Comparison of ENCODE assay signal across 16 cellular contexts in genomic region chr9:114099523-114100270, GRCh38. TPM values are rescaled to one million over a fixed set of nuclear protein-coding genes. Genes with fewer than 3 reads are reported as not detected.
DNase-seq lines count a peak whose midpoint lies in the region; ATAC-seq and TF ChIP-seq lines count a peak whose summit lies in the region.
"Had no signal": no experiment of that assay in that cellular context is flagged by ENCODE, and none has a peak within 500 bp of the region (broad histone marks: within the 10 kb centered on the region; RNA-seq: fewer than 3 reads in every experiment).

No MANE protein-coding gene starts in this region.

- ATAC-seq in HG03135 (IDR thresholded peaks at IDR 0.05; ENCODE audit: unreplicated experiment), result no peak

- no peak for TF ChIP-seq CTCF in thyroid gland (IDR thresholded peaks at IDR 0.05)

- H3K4me1 ChIP-seq in NT2/D1 (ENCODE audit: insufficient read depth, insufficient read length), result peaks cover 11% of the 10 kb centered on the region
- peaks cover 5% of the 10 kb centered on the region; the same call in 1 of the 2 replicates for H3K4me1 ChIP-seq in iPS-20b (ENCODE audit: insufficient read depth, low read length)
- peaks cover 9 to 19% of the 10 kb centered on the region in 2 donors for H3K4me1 ChIP-seq in thyroid gland
- H3K4me1 ChIP-seq: psoas muscle had no signal

- H3K27me3 ChIP-seq in NT2/D1 (ENCODE audit: insufficient read depth, insufficient read length) (peaks cover 17% of the 10 kb centered on the region), iPS-20b (ENCODE audit: insufficient read depth, low read length) (peaks cover 56% of the 10 kb centered on the region), thyroid gland (no peaks in the 10 kb centered on the region)

- 47 to 69% methylated on average over 4 of the region's 4 CpGs for WGBS in thyroid gland, 2 donors

- H3K27ac ChIP-seq in iPS-20b (ENCODE audit: low read length) (no peak overlapping the region), thyroid gland (peak overlapping the region; percentile 72 to 95 (median 88))
- H3K27ac ChIP-seq: PC-9, psoas muscle, thoracic aorta had no signal

- H3K4me3 ChIP-seq in NT2/D1 (ENCODE audit: insufficient read length, low read depth) (peak overlapping the region; percentile 64), iPS-20b (ENCODE audit: low read length) (peak overlapping the region; percentile 76; the same call in 1 of the 2 replicates), thyroid gland (replicated peaks in 1 of 3) (no peak overlapping the region)
- H3K4me3 ChIP-seq: PC-9, thoracic aorta had no signal

- no peak for TF ChIP-seq POLR2A in thyroid gland (IDR thresholded peaks at IDR 0.05)

- DNase-seq in DMS79 (lab: John Stamatoyannopoulos, UW) (peak; percentile 5), NT2/D1 (ENCODE audit: low read depth, low spot score) (no peak), thyroid gland (no peak), ecto neural progenitor cell (ENCODE audit: low spot score) (no peak), germinal center (ENCODE audit: low spot score) (no peak)
- DNase-seq: activated CD4-positive, CD25-positive, alpha-beta regulatory T cell; activated naive CD4-positive, alpha-beta T cell treated with anti-CD3 and anti-CD28 coated beads, Interleukin-2, amount 10 ng/mL, durations not matched to agents 7 days and 5 days; CD4-positive, alpha-beta memory T cell; foreskin fibroblast; NCI-H345; PC-9; psoas muscle; stimulated activated CD4-positive, alpha-beta T cell treated with anti-CD3 and anti-CD28 coated beads, Interleukin-1b, Interleukin-23, amount 100 ng/mL, for 48 hours had no signal

- H3K9me3 ChIP-seq in NT2/D1 (ENCODE audit: insufficient read depth, low read length) (peaks cover 17% of the 10 kb centered on the region), iPS-20b (ENCODE audit: insufficient read depth, low read depth, low read length) (0 out of 2 replicates have a peak, but pooled peaks cover 3% of the 10 kb centered on the region), thyroid gland (no peaks in the 10 kb centered on the region)
- H3K9me3 ChIP-seq: psoas muscle, thoracic aorta had no signal

- H3K36me3 ChIP-seq in NT2/D1 (ENCODE audit: insufficient read depth, insufficient read length, low read length) (no peaks in the 10 kb centered on the region), iPS-20b (ENCODE audit: insufficient read depth, low read depth, low read length) (no peaks in the 10 kb centered on the region), thyroid gland (peaks cover 0 to 4% of the 10 kb centered on the region in 2 donors)
- H3K36me3 ChIP-seq: thoracic aorta had no signal

- H3K9ac ChIP-seq in NT2/D1 (ENCODE audit: insufficient read length, low read depth), result no peak overlapping the region
- no peak overlapping the region for H3K9ac ChIP-seq in iPS-20b (ENCODE audit: low read depth, low read length)

- intact Hi-C loops in thyroid gland (cut with DNase I), result no loop called here

RNA-seq across cellular contexts. Expression of gene KIF12, which starts 0.6 kb away (rescaled TPM):
- 10 to 100 TPM; 13.4 to 56.0 (median 31.7) TPM for total RNA-seq in thyroid gland
- total RNA-seq: CD4-positive, alpha-beta memory T cell; PC-9; thoracic aorta had no signal

RNA-seq across cellular contexts. Expression of gene AMBP, which starts 21.6 kb away (rescaled TPM):
- total RNA-seq in thyroid gland, result 1 to 10 TPM in 2 of 4 donors, under 1 TPM in 1, not detected in 1; 0.83 to 4.2 (median 2.1) TPM
- total RNA-seq: CD4-positive, alpha-beta memory T cell; PC-9; thoracic aorta had no signal

RNA-seq across cellular contexts. Expression of gene COL27A1, which starts 55.6 kb away (rescaled TPM):
- 10 to 100 TPM in 2 of 4 donors, 1 to 10 TPM in 2; 6.7 to 32.5 (median 10.6) TPM for total RNA-seq in thyroid gland

Comparison
In these comparisons a context has a peak if more than half of its experiments do, and no peak if none do; other contexts are left out.
1. H3K4me3 ChIP-seq: peak in NT2/D1 (single experiment) and iPS-20b (single experiment); none in thyroid gland (0 of 3).